ENCODE assay signal across 16 cellular contexts in genomic region chr9:14350766-14351165, GRCh38. TPM values are rescaled to one million over a fixed set of nuclear protein-coding genes. Genes with fewer than 3 reads are reported as not detected.
A peak's percentile ranks its signal among the peaks of the same experiment; 100 is the strongest.
DNase-seq lines count a peak whose midpoint lies in the region; ATAC-seq and TF ChIP-seq lines count a peak whose summit lies in the region.
"Had no signal": no experiment of that assay in that cellular context is flagged by ENCODE, and none has a peak within 500 bp of the region (broad histone marks: within the 10 kb centered on the region; RNA-seq: fewer than 3 reads in every experiment).

No MANE protein-coding gene starts in this region.

- H3K4me2 ChIP-seq in mesenchymal stem cell (ENCODE audit: low read length, poor library complexity, severe bottlenecking) = no peak overlapping the region

- no peak overlapping the region for H4K91ac ChIP-seq in mesenchymal stem cell (ENCODE audit: low read length)

- no peak overlapping the region for H2BK120ac ChIP-seq in mesenchymal stem cell (ENCODE audit: low read depth, low read length)

- peak overlapping the region; percentile 41 for H3K9ac ChIP-seq in mesenchymal stem cell (ENCODE audit: low read length)

- H2BK12ac ChIP-seq in mesenchymal stem cell (ENCODE audit: low read length in 2 of 2) = no peak overlapping the region

- DNase-seq in NCI-H1694 treated with DMSO at 0.1 percent for 48 hours (lab: John Stamatoyannopoulos, UW) = peak; percentile 47
- DNase-seq in NCI-H1694 (lab: John Stamatoyannopoulos, UW) = no peak
- no peak for DNase-seq in endothelial cell (ENCODE audit: low spot score)
- no peak for DNase-seq in mesenchymal stem cell
- no peak for DNase-seq in type B pancreatic cell (ENCODE audit: extremely low spot score, unreplicated experiment)
- DNase-seq in NCI-H748 (lab: John Stamatoyannopoulos, UW; ENCODE audit: unreplicated experiment) = no peak
- DNase-seq: activated CD8-positive, alpha-beta T cell treated with anti-CD3 and anti-CD28 coated beads, Interleukin-2, amount 10 ng/mL, durations not matched to agents 7 days and 5 days; activated gamma-delta T cell treated with Interleukin-2 at 50 U/mL for 16 hours; naive B cell; NCI-H1048; NCI-H510A treated with DMSO at 0.1 percent for 48 hours; T1000; testis had no signal

- no peak overlapping the region for H2AFZ ChIP-seq in mesenchymal stem cell (ENCODE audit: low read depth, low read length)

- TF ChIP-seq CTCF in endothelial cell (IDR thresholded peaks at IDR 0.05; ENCODE audit: unreplicated experiment) (no peak), type B pancreatic cell (conservative IDR thresholded peaks at IDR 0.05) (no peak)

- H3K4me3 ChIP-seq in mesenchymal stem cell (ENCODE audit: insufficient read depth in 1 of 2, low read depth in 1 of 2, low read length in 2 of 2) = no peak overlapping the region

- ATAC-seq in GM18861 (IDR thresholded peaks at IDR 0.05; ENCODE audit: unreplicated experiment) (no peak), GM21717 (IDR thresholded peaks at IDR 0.05; ENCODE audit: unreplicated experiment) (no peak)
- ATAC-seq: activated CD8-positive, alpha-beta T cell treated with anti-CD3 and anti-CD28 coated beads, Interleukin-2, amount 10 ng/mL, durations not matched to agents 7 days and 5 days had no signal

- WGBS in mesenchymal stem cell = 54% methylated on average over 9 of the region's 11 CpGs

- no peak overlapping the region for H3K23ac ChIP-seq in mesenchymal stem cell (ENCODE audit: low read length in 2 of 2)

- H3K27ac Mint-ChIP-seq in endothelial cell (ENCODE audit: unreplicated experiment) (peak overlapping the region; percentile 50), type B pancreatic cell (peak overlapping the region; percentile 48)
- H3K27ac Mint-ChIP-seq: activated CD8-positive, alpha-beta T cell treated with anti-CD3 and anti-CD28 coated beads, Interleukin-2, amount 10 ng/mL, durations not matched to agents 7 days and 5 days had no signal

- peaks cover 67% of the 10 kb centered on the region for H3K4me1 Mint-ChIP-seq in endothelial cell (ENCODE audit: unreplicated experiment)
- H3K4me1 Mint-ChIP-seq in type B pancreatic cell (ENCODE audit: unreplicated experiment) = peaks cover 56% of the 10 kb centered on the region

- no peak overlapping the region for H2AK5ac ChIP-seq in mesenchymal stem cell (ENCODE audit: low read length, severe bottlenecking)

- no peak overlapping the region for H2BK15ac ChIP-seq in mesenchymal stem cell (ENCODE audit: low read depth, poor library complexity, severe bottlenecking)

- H3K18ac ChIP-seq in mesenchymal stem cell (ENCODE audit: low read depth in 1 of 2, low read length in 2 of 2) = no peak overlapping the region

- no peaks in the 10 kb centered on the region for H3K79me1 ChIP-seq in mesenchymal stem cell (replicated peaks; ENCODE audit: low read length, poor library complexity, severe bottlenecking)

- peaks cover 66 to 91% of the 10 kb centered on the region in 2 experiments for H3K27me3 ChIP-seq in mesenchymal stem cell (ENCODE audit: control insufficient read depth in 1 of 2, insufficient read depth in 1 of 2, low read length in 2 of 2)
- H3K27me3 ChIP-seq: testis had no signal

- H2BK5ac ChIP-seq in mesenchymal stem cell (ENCODE audit: low read depth, low read length, poor library complexity, severe bottlenecking) = no peak overlapping the region

- no peaks in the 10 kb centered on the region for H3K9me3 ChIP-seq in mesenchymal stem cell (ENCODE audit: control insufficient read depth, low read length)
- H3K9me3 ChIP-seq: testis had no signal

- H3K14ac ChIP-seq in mesenchymal stem cell (ENCODE audit: low read length in 2 of 2) = no peak overlapping the region

- peak overlapping the region; percentile 74 for H3K4me3 Mint-ChIP-seq in endothelial cell (ENCODE audit: unreplicated experiment)
- peak overlapping the region; percentile 92 for H3K4me3 Mint-ChIP-seq in type B pancreatic cell
- H3K4me3 Mint-ChIP-seq: activated CD8-positive, alpha-beta T cell treated with anti-CD3 and anti-CD28 coated beads, Interleukin-2, amount 10 ng/mL, durations not matched to agents 7 days and 5 days; central memory CD8-positive, alpha-beta T cell had no signal

- H3K27ac ChIP-seq in mesenchymal stem cell (ENCODE audit: low read length, poor library complexity, severe bottlenecking) = no peak overlapping the region
- H3K27ac ChIP-seq: testis had no signal

- H3K9me3 Mint-ChIP-seq in endothelial cell (ENCODE audit: unreplicated experiment) (no peaks in the 10 kb centered on the region), type B pancreatic cell (no peaks in the 10 kb centered on the region)
- H3K9me3 Mint-ChIP-seq: central memory CD8-positive, alpha-beta T cell had no signal

- H3K36me3 Mint-ChIP-seq in endothelial cell (ENCODE audit: low read depth, unreplicated experiment) = peaks cover 21% of the 10 kb centered on the region
- H3K36me3 Mint-ChIP-seq in type B pancreatic cell = no peaks in the 10 kb centered on the region
- H3K36me3 Mint-ChIP-seq: naive B cell had no signal

- no peaks in the 10 kb centered on the region for H3K36me3 ChIP-seq in mesenchymal stem cell (ENCODE audit: control insufficient read depth in 1 of 2, insufficient read depth in 2 of 2, low read depth in 1 of 2, low read length in 2 of 2)

- H3K27me3 Mint-ChIP-seq in endothelial cell (ENCODE audit: unreplicated experiment) = peaks cover 26% of the 10 kb centered on the region
- peaks cover 24% of the 10 kb centered on the region for H3K27me3 Mint-ChIP-seq in type B pancreatic cell

- H4K8ac ChIP-seq in mesenchymal stem cell (ENCODE audit: low read length) = no peak overlapping the region

- peaks cover 34% of the 10 kb centered on the region for H3K4me1 ChIP-seq in mesenchymal stem cell (ENCODE audit: control insufficient read depth, insufficient read depth, low read depth, low read length)

- no peak overlapping the region for H3K4ac ChIP-seq in mesenchymal stem cell (ENCODE audit: low read depth in 1 of 2, low read length in 2 of 2)

RNA-seq across cellular contexts. Expression of gene NFIB, which starts 36.8 kb away (rescaled TPM):
- 120 TPM for total RNA-seq in endothelial cell (ENCODE audit: unreplicated experiment)
- 1.2 TPM for polyA plus RNA-seq in mesenchymal stem cell (2013, experiment 1 of 2)
- polyA plus RNA-seq in mesenchymal stem cell (2013, experiment 2 of 2) = 0.78 TPM
- 62.9 and 76.4 TPM in 2 replicates for total RNA-seq in type B pancreatic cell (ENCODE audit: low replicate concordance)
- total RNA-seq: activated CD8-positive, alpha-beta T cell treated with anti-CD3 and anti-CD28 coated beads, Interleukin-2, amount 10 ng/mL, durations not matched to agents 7 days and 5 days had no signal
